In genomic region chr16:1871974-1872635, GRCh38 we compare ENCODE assay signal across 1 cellular context.
TF ChIP-seq lines count a peak whose summit lies in the region.

A gene with protein sequence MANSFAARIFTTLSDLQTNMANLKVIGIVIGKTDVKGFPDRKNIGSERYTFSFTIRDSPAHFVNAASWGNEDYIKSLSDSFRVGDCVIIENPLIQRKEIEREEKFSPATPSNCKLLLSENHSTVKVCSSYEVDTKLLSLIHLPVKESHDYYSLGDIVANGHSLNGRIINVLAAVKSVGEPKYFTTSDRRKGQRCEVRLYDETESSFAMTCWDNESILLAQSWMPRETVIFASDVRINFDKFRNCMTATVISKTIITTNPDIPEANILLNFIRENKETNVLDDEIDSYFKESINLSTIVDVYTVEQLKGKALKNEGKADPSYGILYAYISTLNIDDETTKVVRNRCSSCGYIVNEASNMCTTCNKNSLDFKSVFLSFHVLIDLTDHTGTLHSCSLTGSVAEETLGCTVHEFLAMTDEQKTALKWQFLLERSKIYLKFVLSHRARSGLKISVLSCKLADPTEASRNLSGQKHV (minus strand): TSS chr16:1872164. CDS start chr16:1868175, 3,989 bp downstream.

TF ChIP-seq in K562, 482 proteins besides CTCF, POLR2A, EP300 and RAD21 (continued from another document and continues in another):
- TF ChIP-seq, protein P1, sequence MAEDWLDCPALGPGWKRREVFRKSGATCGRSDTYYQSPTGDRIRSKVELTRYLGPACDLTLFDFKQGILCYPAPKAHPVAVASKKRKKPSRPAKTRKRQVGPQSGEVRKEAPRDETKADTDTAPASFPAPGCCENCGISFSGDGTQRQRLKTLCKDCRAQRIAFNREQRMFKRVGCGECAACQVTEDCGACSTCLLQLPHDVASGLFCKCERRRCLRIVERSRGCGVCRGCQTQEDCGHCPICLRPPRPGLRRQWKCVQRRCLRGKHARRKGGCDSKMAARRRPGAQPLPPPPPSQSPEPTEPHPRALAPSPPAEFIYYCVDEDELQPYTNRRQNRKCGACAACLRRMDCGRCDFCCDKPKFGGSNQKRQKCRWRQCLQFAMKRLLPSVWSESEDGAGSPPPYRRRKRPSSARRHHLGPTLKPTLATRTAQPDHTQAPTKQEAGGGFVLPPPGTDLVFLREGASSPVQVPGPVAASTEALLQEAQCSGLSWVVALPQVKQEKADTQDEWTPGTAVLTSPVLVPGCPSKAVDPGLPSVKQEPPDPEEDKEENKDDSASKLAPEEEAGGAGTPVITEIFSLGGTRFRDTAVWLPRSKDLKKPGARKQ (CRISPR knock-in tag; IDR thresholded peaks at IDR 0.05): no peak
- TF ChIP-seq, protein P2, sequence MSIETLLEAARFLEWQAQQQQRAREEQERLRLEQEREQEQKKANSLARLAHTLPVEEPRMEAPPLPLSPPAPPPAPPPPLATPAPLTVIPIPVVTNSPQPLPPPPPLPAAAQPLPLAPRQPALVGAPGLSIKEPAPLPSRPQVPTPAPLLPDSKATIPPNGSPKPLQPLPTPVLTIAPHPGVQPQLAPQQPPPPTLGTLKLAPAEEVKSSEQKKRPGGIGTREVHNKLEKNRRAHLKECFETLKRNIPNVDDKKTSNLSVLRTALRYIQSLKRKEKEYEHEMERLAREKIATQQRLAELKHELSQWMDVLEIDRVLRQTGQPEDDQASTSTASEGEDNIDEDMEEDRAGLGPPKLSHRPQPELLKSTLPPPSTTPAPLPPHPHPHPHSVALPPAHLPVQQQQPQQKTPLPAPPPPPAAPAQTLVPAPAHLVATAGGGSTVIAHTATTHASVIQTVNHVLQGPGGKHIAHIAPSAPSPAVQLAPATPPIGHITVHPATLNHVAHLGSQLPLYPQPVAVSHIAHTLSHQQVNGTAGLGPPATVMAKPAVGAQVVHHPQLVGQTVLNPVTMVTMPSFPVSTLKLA (conservative IDR thresholded peaks at IDR 0.05): peak in 1 of 2 experiments; percentile 63; a peak in 3 of 4 replicates
- TF ChIP-seq CCNT2 (IDR thresholded peaks at IDR 0.05; ENCODE audit: borderline replicate concordance, extremely low read depth, insufficient read length, low read depth, low read length) (peak; percentile 17), FOXP1 (CRISPR knock-in tag; IDR thresholded peaks at IDR 0.05) (peak; percentile 57; the same call in 1 of the 2 replicates), MLLT1 (IDR thresholded peaks at IDR 0.05) (no peak), CREB3L1 (IDR thresholded peaks at IDR 0.05; ENCODE audit: borderline replicate concordance, low read depth) (no peak), SMAD4 (CRISPR knock-in tag; conservative IDR thresholded peaks at IDR 0.05) (0 out of 2 replicates have a peak, but pooled peaks have one; percentile 49), NR2C2 (CRISPR knock-in tag; IDR thresholded peaks at IDR 0.05) (no peak), NR2C2 (tag; IDR thresholded peaks at IDR 0.05) (no peak), HDAC6 (IDR thresholded peaks at IDR 0.05; ENCODE audit: low read depth, low read length) (no peak), ZNF518B (CRISPR knock-in tag; IDR thresholded peaks at IDR 0.05) (no peak), RBFOX2 (IDR thresholded peaks at IDR 0.05; ENCODE audit: low read depth, low read length) (peak; percentile 79), TBL1XR1 (IDR thresholded peaks at IDR 0.05; ENCODE audit: low read length in 2 of 2) (no peak), FIP1L1 (IDR thresholded peaks at IDR 0.05; ENCODE audit: low read depth, low read length, poor library complexity, severe bottlenecking) (no peak), CREM (IDR thresholded peaks at IDR 0.05; ENCODE audit: low read depth) (0 out of 2 replicates have a peak, but pooled peaks have one; percentile 31), RB1 (IDR thresholded peaks at IDR 0.05; ENCODE audit: low read depth) (peak; percentile 81), RBBP5 (IDR thresholded peaks at IDR 0.05; ENCODE audit: borderline replicate concordance, insufficient read depth, low read length, poor library complexity, severe bottlenecking) (peak; percentile 55), PKNOX1 (IDR thresholded peaks at IDR 0.05) (peak; percentile 23; the same call in 1 of the 2 replicates), ZNF511 (CRISPR knock-in tag; IDR thresholded peaks at IDR 0.05) (peak; percentile 69; the same call in 1 of the 2 replicates), PHF8 (IDR thresholded peaks at IDR 0.05; ENCODE audit: borderline replicate concordance, low read length) (peak; percentile 65; the same call in 1 of the 2 replicates), GABPB1 (CRISPR knock-in tag; IDR thresholded peaks at IDR 0.05) (no peak), MEIS2 (IDR thresholded peaks at IDR 0.05; ENCODE audit: partially characterized antibody) (no peak), TFAM (CRISPR knock-in tag; conservative IDR thresholded peaks at IDR 0.05) (no peak), SAFB (IDR thresholded peaks at IDR 0.05; ENCODE audit: borderline replicate concordance, low read depth, low read length) (no peak), ZNF197 (CRISPR knock-in tag; IDR thresholded peaks at IDR 0.05; ENCODE audit: low read depth) (0 out of 2 replicates have a peak, but pooled peaks have one; percentile 63), PML (IDR thresholded peaks at IDR 0.05; ENCODE audit: low read length) (no peak; the same call in 1 of the 2 replicates), FOXA1 (IDR thresholded peaks at IDR 0.05; ENCODE audit: borderline replicate concordance) (no peak), C11orf30 (IDR thresholded peaks at IDR 0.05; ENCODE audit: low read depth) (no peak), SMARCA4 (IDR thresholded peaks at IDR 0.05) (peak; percentile 54), GABPA (tag; conservative IDR thresholded peaks at IDR 0.05; ENCODE audit: low read depth) (0 out of 2 replicates have a peak, but pooled peaks have one; percentile 0), ERF (CRISPR knock-in tag; IDR thresholded peaks at IDR 0.05) (peak; percentile 60; the same call in 1 of the 2 replicates), E2F8 (IDR thresholded peaks at IDR 0.05; ENCODE audit: low read depth, partially characterized antibody) (no peak), RBM15 (IDR thresholded peaks at IDR 0.05; ENCODE audit: insufficient read depth, low read length) (no peak), MAZ (CRISPR knock-in tag; conservative IDR thresholded peaks at IDR 0.05 in 1 of 2, IDR thresholded peaks at IDR 0.05 in 1 of 2) (peak; percentile 65 to 77), RFX5 (IDR thresholded peaks at IDR 0.05; ENCODE audit: low read depth, low read length) (no peak), NCOA2 (IDR thresholded peaks at IDR 0.05; ENCODE audit: partially characterized antibody in 2 of 2) (no peak)
- TF ChIP-seq, protein P3, sequence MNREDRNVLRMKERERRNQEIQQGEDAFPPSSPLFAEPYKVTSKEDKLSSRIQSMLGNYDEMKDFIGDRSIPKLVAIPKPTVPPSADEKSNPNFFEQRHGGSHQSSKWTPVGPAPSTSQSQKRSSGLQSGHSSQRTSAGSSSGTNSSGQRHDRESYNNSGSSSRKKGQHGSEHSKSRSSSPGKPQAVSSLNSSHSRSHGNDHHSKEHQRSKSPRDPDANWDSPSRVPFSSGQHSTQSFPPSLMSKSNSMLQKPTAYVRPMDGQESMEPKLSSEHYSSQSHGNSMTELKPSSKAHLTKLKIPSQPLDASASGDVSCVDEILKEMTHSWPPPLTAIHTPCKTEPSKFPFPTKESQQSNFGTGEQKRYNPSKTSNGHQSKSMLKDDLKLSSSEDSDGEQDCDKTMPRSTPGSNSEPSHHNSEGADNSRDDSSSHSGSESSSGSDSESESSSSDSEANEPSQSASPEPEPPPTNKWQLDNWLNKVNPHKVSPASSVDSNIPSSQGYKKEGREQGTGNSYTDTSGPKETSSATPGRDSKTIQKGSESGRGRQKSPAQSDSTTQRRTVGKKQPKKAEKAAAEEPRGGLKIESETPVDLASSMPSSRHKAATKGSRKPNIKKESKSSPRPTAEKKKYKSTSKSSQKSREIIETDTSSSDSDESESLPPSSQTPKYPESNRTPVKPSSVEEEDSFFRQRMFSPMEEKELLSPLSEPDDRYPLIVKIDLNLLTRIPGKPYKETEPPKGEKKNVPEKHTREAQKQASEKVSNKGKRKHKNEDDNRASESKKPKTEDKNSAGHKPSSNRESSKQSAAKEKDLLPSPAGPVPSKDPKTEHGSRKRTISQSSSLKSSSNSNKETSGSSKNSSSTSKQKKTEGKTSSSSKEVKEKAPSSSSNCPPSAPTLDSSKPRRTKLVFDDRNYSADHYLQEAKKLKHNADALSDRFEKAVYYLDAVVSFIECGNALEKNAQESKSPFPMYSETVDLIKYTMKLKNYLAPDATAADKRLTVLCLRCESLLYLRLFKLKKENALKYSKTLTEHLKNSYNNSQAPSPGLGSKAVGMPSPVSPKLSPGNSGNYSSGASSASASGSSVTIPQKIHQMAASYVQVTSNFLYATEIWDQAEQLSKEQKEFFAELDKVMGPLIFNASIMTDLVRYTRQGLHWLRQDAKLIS (CRISPR knock-in tag; IDR thresholded peaks at IDR 0.05): no peak
